Comparison of ENCODE assay signal across 30 cellular contexts in genomic region chr15:59157398-59157797, GRCh38. TPM values are rescaled to one million over a fixed set of nuclear protein-coding genes. Genes with fewer than 3 reads are reported as not detected.
"Had no signal": no experiment of that assay in that cellular context is flagged by ENCODE, and none has a peak within 500 bp of the region (broad histone marks: within the 10 kb centered on the region; RNA-seq: fewer than 3 reads in every experiment).

No MANE protein-coding gene starts in this region.

- H3K27ac ChIP-seq: cardiac muscle cell, Peyer's patch, RWPE1, SJSA1 had no signal

- ATAC-seq: activated CD8-positive, alpha-beta T cell treated with anti-CD3 and anti-CD28 coated beads, Interleukin-2, amount 10 ng/mL, durations not matched to agents 7 days and 5 days; T-cell had no signal

- FAIRE-seq: astrocyte, TTC549 had no signal

- H3K4me1 Mint-ChIP-seq: brain, T-cell had no signal

- H3K9me3 ChIP-seq: Peyer's patch, SJSA1 had no signal

- H3K27me3 ChIP-seq: cardiac muscle cell, Peyer's patch, SJSA1 had no signal

- H3K36me3 Mint-ChIP-seq: activated naive CD8-positive, alpha-beta T cell; T-cell had no signal

- H3K4me1 ChIP-seq: Peyer's patch, SJSA1 had no signal

- H3K9me3 Mint-ChIP-seq: activated T-cell treated with anti-CD3 and anti-CD28 coated beads, Interleukin-2, amount 50 U/mL, for 24 hours; activated T-helper 1 cell treated with anti-CD3 and anti-CD28 coated beads, Interleukin-12 subunit alpha, Interleukin-12 subunit beta, Interleukin-2, Interleukin-4 antibody, amounts not matched to agents 30 ng/mL and 10 ng/mL and 1 ng/mL, durations not matched to agents 14 hours and 24 hours and 36 hours; brain; T-cell had no signal

- H3K27me3 Mint-ChIP-seq: activated naive CD8-positive, alpha-beta T cell; activated T-cell treated with anti-CD3 and anti-CD28 coated beads, Interleukin-2, amount 50 U/mL, for 24 hours; brain; T-cell had no signal

- H3K4me3 Mint-ChIP-seq: activated CD8-positive, alpha-beta T cell treated with anti-CD3 and anti-CD28 coated beads, Interleukin-2, amount 10 ng/mL, durations not matched to agents 7 days and 5 days; activated naive CD8-positive, alpha-beta T cell; activated T-cell treated with anti-CD3 and anti-CD28 coated beads, Interleukin-2, amount 50 U/mL, for 24 hours; activated T-helper 1 cell treated with anti-CD3 and anti-CD28 coated beads, Interleukin-12 subunit alpha, Interleukin-12 subunit beta, Interleukin-2, Interleukin-4 antibody, amounts not matched to agents 30 ng/mL and 10 ng/mL and 1 ng/mL, durations not matched to agents 14 hours and 24 hours and 36 hours; brain; T-cell had no signal

- DNase-seq: activated CD4-positive, alpha-beta T cell treated with anti-CD3 and anti-CD28 coated beads for 48 hours; activated CD4-positive, alpha-beta T cell treated with anti-CD3 and anti-CD28 coated beads, Interleukin-2, amount 50 U/mL, for 4 hours; activated CD4-positive, CD25-positive, alpha-beta regulatory T cell treated with anti-CD3 and anti-CD28 coated beads, Interleukin-2, amount 50 U/mL, for 72 hours; activated CD8-positive, alpha-beta T cell treated with anti-CD3 and anti-CD28 coated beads, Interleukin-2, amount 10 ng/mL, durations not matched to agents 7 days and 5 days; activated effector memory CD4-positive, alpha-beta T cell treated with Interleukin-2 at 50 U/mL for 16 hours; activated naive CD4-positive, alpha-beta T cell treated with Interleukin-2 at 50 U/mL for 16 hours; activated T-cell treated with anti-CD3 and anti-CD28 coated beads, Interleukin-2, amount 50 U/mL, for 24 hours; amygdala; Kasumi-1; KBM-7; NCI-H1105 treated with DMSO at 0.1 percent for 48 hours; NCI-H1436 treated with DMSO at 0.1 percent for 48 hours; NCI-H187; NCI-H2081; NCI-H510A treated with DMSO at 0.1 percent for 48 hours; NCI-H69; NK-92 treated with Interleukin-12 subunit alpha and Interleukin-12 subunit beta, amount 100 ng/mL, for 24 hours; SHP77; T-cell; T-helper 2 cell; T1000 had no signal

- H3K27ac Mint-ChIP-seq: activated CD8-positive, alpha-beta T cell treated with anti-CD3 and anti-CD28 coated beads, Interleukin-2, amount 10 ng/mL, durations not matched to agents 7 days and 5 days; activated naive CD8-positive, alpha-beta T cell; activated T-cell treated with anti-CD3 and anti-CD28 coated beads, Interleukin-2, amount 50 U/mL, for 24 hours; activated T-helper 1 cell treated with anti-CD3 and anti-CD28 coated beads, Interleukin-12 subunit alpha, Interleukin-12 subunit beta, Interleukin-2, Interleukin-4 antibody, amounts not matched to agents 30 ng/mL and 10 ng/mL and 1 ng/mL, durations not matched to agents 14 hours and 24 hours and 36 hours; T-cell had no signal

- H3K4me3 ChIP-seq: cardiac muscle cell, Peyer's patch, SJSA1 had no signal

RNA-seq across cellular contexts. Expression of gene LDHAL6B, which starts 49.2 kb away (rescaled TPM):
- total RNA-seq: activated CD8-positive, alpha-beta T cell treated with anti-CD3 and anti-CD28 coated beads, Interleukin-2, amount 10 ng/mL, durations not matched to agents 7 days and 5 days; activated T-helper 1 cell treated with anti-CD3 and anti-CD28 coated beads, Interleukin-12 subunit alpha, Interleukin-12 subunit beta, Interleukin-2, Interleukin-4 antibody, amounts not matched to agents 30 ng/mL and 10 ng/mL and 1 ng/mL, durations not matched to agents 14 hours and 24 hours and 36 hours; astrocyte; cardiac muscle cell; Peyer's patch; SJSA1; T-cell had no signal
- polyA plus RNA-seq: cardiac muscle cell had no signal
